7 cellular contexts compared by ENCODE assay signal in genomic region chr5:124706729-124707361, GRCh38. TPM values are rescaled to one million over a fixed set of nuclear protein-coding genes. Genes with fewer than 3 reads are reported as not detected.
DNase-seq lines count a peak whose midpoint lies in the region; ATAC-seq and TF ChIP-seq lines count a peak whose summit lies in the region.

No MANE protein-coding gene starts in this region.

- H3K4me3 ChIP-seq in iPS-18c (ENCODE audit: insufficient read depth, low read depth, low read length) (peak overlapping the region; percentile 25; the same call in 1 of the 2 replicates), upper lobe of left lung (peak overlapping the region in 3 of 4 donors; percentile 10 to 15 (median 11))

- WGBS in upper lobe of left lung, 2 donors = 46% methylated on average over 10 to 13 of the region's 13 CpGs

- no peaks in the 10 kb centered on the region for H3K9me3 ChIP-seq in iPS-18c (ENCODE audit: control insufficient read depth, insufficient read depth, low read length)
- H3K9me3 ChIP-seq in upper lobe of left lung = no peaks in the 10 kb centered on the region

- H3K36me3 ChIP-seq in upper lobe of left lung = no peaks in the 10 kb centered on the region

- DNase-seq in NCI-H1048 (lab: John Stamatoyannopoulos, UW) = peak; percentile 80
- peak; percentile 73 for DNase-seq in SK-N-DZ (ENCODE audit: low spot score)
- peak in 1 of 2 donors; percentile 54 for DNase-seq in upper lobe of left lung
- DNase-seq in SKM-1 treated with dmso at 0.1 percent for 144 hours (lab: John Stamatoyannopoulos, UW; ENCODE audit: unreplicated experiment) = no peak
- DNase-seq in NK-92 treated with Interleukin-12 subunit alpha and Interleukin-12 subunit beta, amount 100 ng/mL, for 24 hours (lab: John Stamatoyannopoulos, UW) = no peak

- ATAC-seq in upper lobe of left lung (ENCODE audit: low FRiP score in 2 of 2) (peak; percentile 45 to 54), HG03135 (IDR thresholded peaks at IDR 0.05; ENCODE audit: unreplicated experiment) (no peak)

- no peak for TF ChIP-seq EP300 in upper lobe of left lung (IDR thresholded peaks at IDR 0.05)

- peaks cover 20 to 57% (median 34%) of the 10 kb centered on the region in 4 donors for H3K4me1 ChIP-seq in upper lobe of left lung

- no peaks in the 10 kb centered on the region for H3K27me3 ChIP-seq in upper lobe of left lung

- no peak for TF ChIP-seq POLR2A in upper lobe of left lung (IDR thresholded peaks at IDR 0.05)

- TF ChIP-seq CTCF in upper lobe of left lung (IDR thresholded peaks at IDR 0.05) = no peak

- peak overlapping the region in 3 of 4 donors; percentile 9 to 53 (median 48) for H3K27ac ChIP-seq in upper lobe of left lung

RNA-seq across cellular contexts. Expression of gene ZNF608, which starts 39.6 kb away (rescaled TPM):
- polyA plus RNA-seq in SK-N-DZ (2014; cell fraction: cytosol; rRNA removed) = 13.7 and 15.4 TPM in 2 replicates
- 19.6 and 20.5 TPM in 2 replicates for polyA plus RNA-seq in SK-N-DZ (2014; cell fraction: nucleus; rRNA removed)
- 10 to 100 TPM; 21.8 to 54.9 (median 41.7) TPM for total RNA-seq in upper lobe of left lung

Comparison
In these comparisons a context has a peak if more than half of its experiments do, and no peak if none do; other contexts are left out.
1. DNase-seq: peak in NCI-H1048 (single experiment) and SK-N-DZ (single experiment); none in SKM-1 treated with dmso at 0.1 percent for 144 hours (single experiment) and NK-92 treated with Interleukin-12 subunit alpha and Interleukin-12 subunit beta, amount 100 ng/mL, for 24 hours (single experiment).